Comparison of ENCODE assay signal across 20 cellular contexts in the genomic region with DNA sequence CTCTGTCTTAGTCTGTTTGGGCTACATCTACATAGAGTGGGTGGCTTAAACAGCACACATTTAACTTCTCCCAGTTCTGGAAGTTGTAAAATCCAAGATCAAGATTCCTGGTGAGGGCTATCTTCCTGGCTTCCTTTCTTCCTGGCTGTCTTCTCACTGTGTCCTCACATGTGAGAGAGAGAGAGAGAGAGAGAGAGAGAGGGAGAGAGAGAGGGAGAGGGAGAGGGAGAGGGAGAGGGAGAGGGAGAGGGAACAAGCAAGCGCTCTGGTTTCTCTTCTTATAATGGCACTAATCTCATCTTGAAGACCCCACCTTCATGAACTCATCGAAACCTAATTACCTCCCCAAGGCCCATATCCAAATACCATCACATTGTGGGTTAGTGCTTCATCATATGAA.
"Had no signal": no experiment of that assay in that cellular context is flagged by ENCODE, and none has a peak within 500 bp of the region (broad histone marks: within the 10 kb centered on the region; RNA-seq: fewer than 3 reads in every experiment).

No MANE protein-coding gene starts in this region.

- DNase-seq: activated CD4-positive, alpha-beta T cell treated with anti-CD3 and anti-CD28 coated beads for 48 hours; activated CD4-positive, alpha-beta T cell treated with anti-CD3 and anti-CD28 coated beads, Interleukin-2, amount 50 U/mL, for 4 hours; activated CD4-positive, CD25-positive, alpha-beta regulatory T cell treated with anti-CD3 and anti-CD28 coated beads, Interleukin-2, amount 50 U/mL, for 72 hours; activated CD8-positive, alpha-beta memory T cell treated with anti-CD3 and anti-CD28 coated beads, Interleukin-2, amount 50 U/mL, for 48 hours; activated CD8-positive, alpha-beta T cell treated with anti-CD3 and anti-CD28 coated beads, Interleukin-2, amount 10 ng/mL, durations not matched to agents 7 days and 5 days; activated naive CD4-positive, alpha-beta T cell treated with anti-CD3 and anti-CD28 coated beads, Interleukin-2, amount 50 U/mL, for 16 hours; activated naive CD8-positive, alpha-beta T cell treated with anti-CD3 and anti-CD28 coated beads, Interleukin-2, amount 10 ng/mL, durations not matched to agents 7 days and 5 days; activated T-cell treated with anti-CD3 and anti-CD28 coated beads, Interleukin-2, amount 50 U/mL, for 1 hour; adrenal gland; anterior cingulate cortex; Kasumi-1; KBM-7; NCI-H146; NCI-H187 treated with DMSO at 0.1 percent for 48 hours; NCI-H2081 treated with DMSO at 0.1 percent for 48 hours; NCI-H446; NCI-H524; Peyer's patch; SHP77 treated with DMSO at 0.1 percent for 48 hours had no signal

- H3K27ac ChIP-seq: adrenal gland, Peyer's patch, RWPE1 had no signal

- H3K27me3 ChIP-seq: adrenal gland, Peyer's patch had no signal

- ATAC-seq: activated CD8-positive, alpha-beta T cell treated with anti-CD3 and anti-CD28 coated beads, Interleukin-2, amount 10 ng/mL, durations not matched to agents 7 days and 5 days had no signal

- H3K4me3 ChIP-seq: adrenal gland, Peyer's patch had no signal

- H3K4me1 ChIP-seq: adrenal gland had no signal

- H3K9me3 ChIP-seq: adrenal gland, Peyer's patch had no signal

- H3K36me3 ChIP-seq: adrenal gland, Peyer's patch had no signal
